Comparison of ENCODE assay signal across 26 cellular contexts in the genomic region with DNA sequence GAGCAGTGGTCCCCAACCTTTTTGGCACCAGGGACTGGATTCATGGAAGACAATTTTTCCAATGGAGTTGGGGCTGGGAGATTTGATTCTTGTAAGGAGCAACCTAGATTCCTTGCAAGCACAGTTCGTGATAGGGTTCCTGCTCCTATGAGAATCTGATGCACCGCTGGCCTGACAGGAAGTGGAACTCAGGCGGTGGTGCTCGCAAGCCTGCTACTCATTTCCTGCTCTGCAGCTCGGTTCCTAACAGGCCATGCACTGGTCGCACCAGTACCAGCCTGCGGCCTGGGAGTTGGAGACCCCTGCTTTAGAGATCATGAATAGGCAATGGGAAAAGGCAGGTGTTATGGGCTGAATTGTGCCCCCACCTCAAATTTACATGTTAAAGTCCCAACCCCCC.
"Had no signal": no experiment of that assay in that cellular context is flagged by ENCODE, and none has a peak within 500 bp of the region (broad histone marks: within the 10 kb centered on the region; RNA-seq: fewer than 3 reads in every experiment).

No MANE protein-coding gene starts in this region.

- H3K4me3 ChIP-seq: breast epithelium, colonic mucosa, gastroesophageal sphincter, tibial artery had no signal

- H3K36me3 ChIP-seq: breast epithelium, colonic mucosa, gastroesophageal sphincter, tibial artery had no signal

- H3K9me3 ChIP-seq: breast epithelium, colonic mucosa, gastroesophageal sphincter had no signal

- H3K36me3 Mint-ChIP-seq: activated naive CD8-positive, alpha-beta T cell treated with anti-CD3 and anti-CD28 coated beads, Interleukin-2, amount 10 ng/mL, durations not matched to agents 7 days and 5 days; stimulated activated effector memory CD8-positive, alpha-beta T cell treated with anti-CD3 and anti-CD28 coated beads, Interleukin-12 subunit alpha, Interleukin-12 subunit beta, amount 100 ng/mL, for 72 hours had no signal

- H3K27me3 ChIP-seq: breast epithelium, colonic mucosa, gastroesophageal sphincter, tibial artery had no signal

- ATAC-seq: activated T-cell treated with anti-CD3 and anti-CD28 coated beads, Interleukin-2, amount 50 U/mL, for 4 hours; gastroesophageal sphincter; left colon; sciatic nerve; stimulated activated effector memory CD8-positive, alpha-beta T cell treated with anti-CD3 and anti-CD28 coated beads, Interleukin-12 subunit alpha, Interleukin-12 subunit beta, amount 100 ng/mL, for 72 hours; stimulated activated naive CD8-positive, alpha-beta T cell treated with anti-CD3 and anti-CD28 coated beads, Interleukin-15, amount 100 ng/mL, for 72 hours had no signal

- H3K4me3 Mint-ChIP-seq: activated CD4-positive, alpha-beta T cell treated with anti-CD3 and anti-CD28 coated beads, Interleukin-2, amount 10 ng/mL, durations not matched to agents 7 days and 5 days; activated naive CD8-positive, alpha-beta T cell treated with anti-CD3 and anti-CD28 coated beads, Interleukin-2, amount 10 ng/mL, durations not matched to agents 7 days and 5 days; activated T-cell treated with anti-CD3 and anti-CD28 coated beads, Interleukin-2, amount 50 U/mL, for 4 hours; endodermal cell; naive B cell; neural crest cell; stimulated activated effector memory CD8-positive, alpha-beta T cell treated with anti-CD3 and anti-CD28 coated beads, Interleukin-12 subunit alpha, Interleukin-12 subunit beta, amount 100 ng/mL, for 72 hours; stimulated activated naive CD8-positive, alpha-beta T cell treated with anti-CD3 and anti-CD28 coated beads, Interleukin-15, amount 100 ng/mL, for 72 hours; T-helper 1 cell treated with Interleukin-12 subunit alpha and Interleukin-12 subunit beta and Interleukin-4 antibody, amounts not matched to agents 30 μg/mL and 1 μg/mL, for 36 hours had no signal

- FAIRE-seq: small intestine had no signal

- H3K27me3 Mint-ChIP-seq: activated naive CD8-positive, alpha-beta T cell treated with anti-CD3 and anti-CD28 coated beads, Interleukin-2, amount 10 ng/mL, durations not matched to agents 7 days and 5 days had no signal

- H3K27ac ChIP-seq: breast epithelium, colonic mucosa, epithelial cell of prostate, gastroesophageal sphincter, tibial artery had no signal

- H3K4me1 Mint-ChIP-seq: activated naive CD8-positive, alpha-beta T cell treated with anti-CD3 and anti-CD28 coated beads, Interleukin-2, amount 10 ng/mL, durations not matched to agents 7 days and 5 days; naive B cell; neural crest cell; stimulated activated effector memory CD8-positive, alpha-beta T cell treated with anti-CD3 and anti-CD28 coated beads, Interleukin-12 subunit alpha, Interleukin-12 subunit beta, amount 100 ng/mL, for 72 hours; stimulated activated naive CD8-positive, alpha-beta T cell treated with anti-CD3 and anti-CD28 coated beads, Interleukin-15, amount 100 ng/mL, for 72 hours had no signal

- H3K27ac Mint-ChIP-seq: activated CD4-positive, alpha-beta T cell treated with anti-CD3 and anti-CD28 coated beads, Interleukin-2, amount 10 ng/mL, durations not matched to agents 7 days and 5 days; activated naive CD8-positive, alpha-beta T cell treated with anti-CD3 and anti-CD28 coated beads, Interleukin-2, amount 10 ng/mL, durations not matched to agents 7 days and 5 days; activated T-helper 2 cell treated with anti-CD3 and anti-CD28 coated beads, Interferon-gamma antibody, Interleukin-2, Interleukin-4, amounts not matched to agents 10 μg/mL and 5 μg/mL and 100 μg/mL, durations not matched to agents 14 hours and 24 hours and 36 hours; endodermal cell; stimulated activated effector memory CD8-positive, alpha-beta T cell treated with anti-CD3 and anti-CD28 coated beads, Interleukin-12 subunit alpha, Interleukin-12 subunit beta, amount 100 ng/mL, for 72 hours; stimulated activated naive CD8-positive, alpha-beta T cell treated with anti-CD3 and anti-CD28 coated beads, Interleukin-15, amount 100 ng/mL, for 72 hours; T-helper 1 cell treated with Interleukin-12 subunit alpha and Interleukin-12 subunit beta and Interleukin-4 antibody, amounts not matched to agents 30 μg/mL and 1 μg/mL, for 36 hours had no signal

- H3K4me1 ChIP-seq: breast epithelium had no signal

- DNase-seq: activated CD4-positive, alpha-beta T cell treated with anti-CD3 and anti-CD28 coated beads, Interleukin-2, amount 10 ng/mL, durations not matched to agents 7 days and 5 days; activated CD8-positive, alpha-beta memory T cell treated with anti-CD3 and anti-CD28 coated beads, Interleukin-2, amount 50 U/mL, for 48 hours; activated naive CD4-positive, alpha-beta T cell; activated naive CD8-positive, alpha-beta T cell treated with anti-CD3 and anti-CD28 coated beads, Interleukin-2, amount 10 ng/mL, durations not matched to agents 7 days and 5 days; activated T-cell treated with anti-CD3 and anti-CD28 coated beads, Interleukin-2, amount 50 U/mL, for 4 hours; amniotic stem cell; colonic mucosa; endodermal cell; head of caudate nucleus; islet precursor cell; left colon; naive B cell; occipital lobe; small intestine; stimulated activated CD4-positive, alpha-beta T cell treated with anti-CD3 and anti-CD28 coated beads, Interleukin-2, amount 100 ng/mL, for 24 hours; stimulated activated naive CD8-positive, alpha-beta T cell treated with anti-CD3 and anti-CD28 coated beads, Interleukin-15, amount 100 ng/mL, for 72 hours; T1000; tibial artery had no signal

- H3K9me3 Mint-ChIP-seq: activated CD4-positive, alpha-beta T cell treated with anti-CD3 and anti-CD28 coated beads, Interleukin-2, amount 10 ng/mL, durations not matched to agents 7 days and 5 days; activated T-helper 2 cell treated with anti-CD3 and anti-CD28 coated beads, Interferon-gamma antibody, Interleukin-2, Interleukin-4, amounts not matched to agents 10 μg/mL and 5 μg/mL and 100 μg/mL, durations not matched to agents 14 hours and 24 hours and 36 hours; endodermal cell had no signal
